Comparison of ENCODE assay signal across 10 cellular contexts in the genomic region with DNA sequence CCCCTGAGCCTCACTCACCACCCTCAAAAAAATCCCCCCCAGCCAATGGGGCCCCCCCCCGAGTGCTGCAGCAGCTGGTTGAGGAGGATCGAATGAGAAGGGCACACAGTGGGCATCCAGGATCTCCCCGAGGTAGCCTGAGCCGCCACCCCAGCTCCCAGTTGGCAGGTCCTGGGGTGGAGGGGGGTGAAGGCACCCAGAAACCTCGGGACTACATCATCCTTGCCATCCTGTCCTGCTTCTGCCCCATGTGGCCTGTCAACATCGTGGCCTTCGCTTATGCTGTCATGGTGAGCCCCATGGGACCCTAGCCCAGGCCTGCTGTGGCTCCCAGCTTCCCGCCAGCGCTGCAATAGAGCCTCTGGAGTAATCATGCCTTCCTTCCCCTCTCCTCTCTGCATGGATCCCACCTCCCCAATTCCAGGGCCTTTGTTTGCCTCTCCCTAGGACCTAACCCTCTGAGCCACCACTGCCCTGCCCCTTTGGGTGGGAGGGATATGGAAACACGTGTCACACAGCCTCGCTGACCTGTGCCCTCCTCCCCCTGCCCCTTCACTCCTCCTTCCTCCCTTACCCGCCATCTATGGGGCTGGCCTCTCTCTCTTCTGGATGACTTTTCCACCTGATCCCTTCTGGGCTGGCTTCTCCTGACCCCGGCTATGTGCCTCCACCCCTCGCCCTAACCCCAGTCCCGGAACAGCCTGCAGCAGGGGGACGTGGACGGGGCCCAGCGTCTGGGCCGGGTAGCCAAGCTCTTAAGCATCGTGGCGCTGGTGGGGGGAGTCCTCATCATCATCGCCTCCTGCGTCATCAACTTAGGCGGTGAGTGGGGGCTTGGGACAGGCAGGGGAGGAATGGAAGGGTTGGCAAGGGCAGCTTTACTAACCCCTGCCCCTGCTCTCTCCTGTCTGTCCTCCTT. TPM values are rescaled to one million over a fixed set of nuclear protein-coding genes. Genes with fewer than 3 reads are reported as not detected.
DNase-seq lines count a peak whose midpoint lies in the region; TF ChIP-seq lines count a peak whose summit lies in the region.
"Had no signal": no experiment of that assay in that cellular context is flagged by ENCODE, and none has a peak within 500 bp of the region (broad histone marks: within the 10 kb centered on the region; RNA-seq: fewer than 3 reads in every experiment).

No MANE protein-coding gene starts in this region.

- no peak overlapping the region for H4K8ac ChIP-seq in mesendoderm (ENCODE audit: low read depth, low read length)

- no peaks in the 10 kb centered on the region for H3K9me3 Mint-ChIP-seq in activated naive CD4-positive, alpha-beta T cell treated with anti-CD3 and anti-CD28 coated beads, Interleukin-2, amount 50 U/mL, for 24 hours
- no peaks in the 10 kb centered on the region for H3K9me3 Mint-ChIP-seq in type B pancreatic cell

- peak overlapping the region; percentile 41 for H3K27ac Mint-ChIP-seq in activated naive CD4-positive, alpha-beta T cell treated with anti-CD3 and anti-CD28 coated beads, Interleukin-2, amount 50 U/mL, for 24 hours
- H3K27ac Mint-ChIP-seq in type B pancreatic cell, result no peak overlapping the region

- peaks cover 67% of the 10 kb centered on the region for H3K4me1 Mint-ChIP-seq in activated naive CD4-positive, alpha-beta T cell treated with anti-CD3 and anti-CD28 coated beads, Interleukin-2, amount 50 U/mL, for 24 hours
- H3K4me1 Mint-ChIP-seq in type B pancreatic cell (ENCODE audit: unreplicated experiment), result peaks cover 33% of the 10 kb centered on the region

- no peak overlapping the region for H2BK5ac ChIP-seq in mesendoderm (ENCODE audit: low read length)

- no peak overlapping the region for H3K4ac ChIP-seq in mesendoderm (ENCODE audit: low read depth, low read length)

- H3K23ac ChIP-seq in mesendoderm (ENCODE audit: low read length), result peak overlapping the region; percentile 59

- H3K27me3 ChIP-seq in ascending aorta, result no peaks in the 10 kb centered on the region
- H3K27me3 ChIP-seq in mesendoderm (ENCODE audit: insufficient read depth, low read length, poor library complexity), result no peaks in the 10 kb centered on the region
- H3K27me3 ChIP-seq: Peyer's patch had no signal

- H3K36me3 Mint-ChIP-seq in activated naive CD4-positive, alpha-beta T cell treated with anti-CD3 and anti-CD28 coated beads, Interleukin-2, amount 50 U/mL, for 24 hours, result peaks cover 9% of the 10 kb centered on the region
- peaks cover 5% of the 10 kb centered on the region for H3K36me3 Mint-ChIP-seq in type B pancreatic cell

- no peak overlapping the region for H4K5ac ChIP-seq in mesendoderm (ENCODE audit: low read length)

- intact Hi-C loops in ascending aorta (cut with DNase I), result loop anchor here (10.0 kb wide), 1 partner anchor 561 kb away; a partner anchor contains a TSS

- H3K36me3 ChIP-seq in ascending aorta, result peaks cover 13 to 26% of the 10 kb centered on the region in 2 donors
- H3K36me3 ChIP-seq in mesendoderm (ENCODE audit: control insufficient read depth, insufficient read depth, low read length), result peaks cover 3% of the 10 kb centered on the region

- H3K4me1 ChIP-seq in ascending aorta (peaks cover 10 to 56% of the 10 kb centered on the region in 2 donors), mesendoderm (ENCODE audit: control insufficient read depth, low read depth, low read length) (peaks cover 23% of the 10 kb centered on the region)

- H3K9ac ChIP-seq in mesendoderm (ENCODE audit: low read length), result peak overlapping the region; percentile 76

- no peak overlapping the region for H2BK15ac ChIP-seq in mesendoderm (replicated peaks; ENCODE audit: low read depth)

- peak overlapping the region; percentile 42 for H3K4me3 Mint-ChIP-seq in activated naive CD4-positive, alpha-beta T cell treated with anti-CD3 and anti-CD28 coated beads, Interleukin-2, amount 50 U/mL, for 24 hours
- H3K4me3 Mint-ChIP-seq in type B pancreatic cell, result peak overlapping the region; percentile 68

- peak overlapping the region; percentile 25 for H3K4me2 ChIP-seq in mesendoderm (ENCODE audit: low read length)

- peak overlapping the region; percentile 88 to 94 for H3K27ac ChIP-seq in ascending aorta
- no peak overlapping the region for H3K27ac ChIP-seq in mesendoderm (ENCODE audit: low read depth, low read length)
- H3K27ac ChIP-seq: neutrophil had no signal

- no peak overlapping the region for H2BK120ac ChIP-seq in mesendoderm (ENCODE audit: low read depth, low read length)

- peak overlapping the region; percentile 86 for H3K56ac ChIP-seq in mesendoderm (ENCODE audit: low read length)

- peaks cover 4% of the 10 kb centered on the region for H3K79me1 ChIP-seq in mesendoderm (ENCODE audit: low read length)

- H3K4me3 ChIP-seq in ascending aorta, result peak overlapping the region in 1 of 2 donors; percentile 70
- H3K4me3 ChIP-seq in mesendoderm (ENCODE audit: low read length), result no peak overlapping the region

- H3K79me2 ChIP-seq in mesendoderm (ENCODE audit: control insufficient read depth, insufficient read depth, low read length), result peaks cover 17% of the 10 kb centered on the region

- no peak for TF ChIP-seq CTCF in ascending aorta (IDR thresholded peaks at IDR 0.05)
- no peak for TF ChIP-seq CTCF in type B pancreatic cell (conservative IDR thresholded peaks at IDR 0.05)

- H3K18ac ChIP-seq in mesendoderm (ENCODE audit: low read length), result no peak overlapping the region

- no peak for DNase-seq in activated naive CD4-positive, alpha-beta T cell treated with anti-CD3 and anti-CD28 coated beads, Interleukin-2, amount 50 U/mL, for 16 hours
- no peak for DNase-seq in ascending aorta (ENCODE audit: low spot score in 2 of 2)
- no peak for DNase-seq in mesendoderm
- no peak for DNase-seq in type B pancreatic cell (ENCODE audit: extremely low spot score, unreplicated experiment)
- DNase-seq in ureter (ENCODE audit: low spot score), result no peak
- no peak for DNase-seq in NCI-H1930 (lab: John Stamatoyannopoulos, UW)
- no peak for DNase-seq in T1000 (lab: John Stamatoyannopoulos, UW)
- DNase-seq: Peyer's patch had no signal

- H2AK5ac ChIP-seq in mesendoderm (ENCODE audit: low read length), result peak overlapping the region; percentile 95

- H3K9me3 ChIP-seq in ascending aorta, result no peaks in the 10 kb centered on the region
- H3K9me3 ChIP-seq: neutrophil, Peyer's patch had no signal

- no CpG with 5 or more reads among the region's 24 CpGs for WGBS in mesendoderm (ENCODE audit: extremely low coverage, insufficient coverage, low lambda C conversion rate)

- H3K27me3 Mint-ChIP-seq in activated naive CD4-positive, alpha-beta T cell treated with anti-CD3 and anti-CD28 coated beads, Interleukin-2, amount 50 U/mL, for 24 hours, result no peaks in the 10 kb centered on the region
- H3K27me3 Mint-ChIP-seq in type B pancreatic cell, result peaks cover 4% of the 10 kb centered on the region

RNA-seq across cellular contexts. Expression of a gene that starts 1.9 kb away (rescaled TPM):
- 5.0 TPM for total RNA-seq in ascending aorta
- 2.4 TPM for polyA plus RNA-seq in mesendoderm (2013, experiment 1 of 2)
- 2.5 TPM for polyA plus RNA-seq in mesendoderm (2013, experiment 2 of 2)
- total RNA-seq in type B pancreatic cell (ENCODE audit: low replicate concordance), result 1.4 and 15.1 TPM in 2 replicates
- total RNA-seq in ureter, result 10.6 TPM

RNA-seq across cellular contexts. Expression of a gene that starts 2.0 kb away (rescaled TPM):
- total RNA-seq in ascending aorta, result 54.3 TPM
- polyA plus RNA-seq in mesendoderm (2013, experiment 1 of 2), result 59.4 TPM
- 59.3 TPM for polyA plus RNA-seq in mesendoderm (2013, experiment 2 of 2)
- 25.5 and 33.5 TPM in 2 replicates for total RNA-seq in type B pancreatic cell (ENCODE audit: low replicate concordance)
- 20.7 TPM for total RNA-seq in ureter

RNA-seq across cellular contexts. Expression of a gene that starts 6.4 kb away (rescaled TPM):
- total RNA-seq in ascending aorta (244 TPM), type B pancreatic cell (ENCODE audit: low replicate concordance) (27.4 and 46.3 TPM in 2 replicates), ureter (158 TPM)
- 0.13 TPM for polyA plus RNA-seq in mesendoderm (2013, experiment 1 of 2)
- 0.18 TPM for polyA plus RNA-seq in mesendoderm (2013, experiment 2 of 2)

RNA-seq across cellular contexts. Expression of a gene that starts 7.6 kb away (rescaled TPM):
- total RNA-seq in ascending aorta, result 146 TPM
- 156 TPM for polyA plus RNA-seq in mesendoderm (2013, experiment 1 of 2)
- polyA plus RNA-seq in mesendoderm (2013, experiment 2 of 2), result 158 TPM
- 207 and 294 TPM in 2 replicates for total RNA-seq in type B pancreatic cell (ENCODE audit: low replicate concordance)
- total RNA-seq in ureter, result 143 TPM

RNA-seq across cellular contexts. Expression of a gene that starts 23.4 kb away (rescaled TPM):
- total RNA-seq in ascending aorta (28.6 TPM), type B pancreatic cell (ENCODE audit: low replicate concordance) (54.8 and 112 TPM in 2 replicates), ureter (34.3 TPM)
- polyA plus RNA-seq in mesendoderm (2013, experiment 1 of 2), result 74.0 TPM
- 75.7 TPM for polyA plus RNA-seq in mesendoderm (2013, experiment 2 of 2)
